Comparison of ENCODE assay signal across 1 cellular context in genomic region chr7:99374121-99375064, GRCh38.
TF ChIP-seq lines count a peak whose summit lies in the region.

Gene ARPC1B (plus strand): TSS chr7:99374730. CDS start chr7:99385715, 10,985 bp downstream.

TF ChIP-seq in H1, 55 proteins besides CTCF, POLR2A, EP300 and RAD21 (continued from another document):
- TF ChIP-seq E2F6 (IDR thresholded peaks at IDR 0.05) (0 out of 2 replicates have a peak, but pooled peaks have one; percentile 12), YY1 (IDR thresholded peaks at IDR 0.05; ENCODE audit: low read depth, low read length) (no peak), MAX (IDR thresholded peaks at IDR 0.05) (peak; percentile 21), POLR2AphosphoS5 (IDR thresholded peaks at IDR 0.05; ENCODE audit: low read depth, low read length) (peak; percentile 24; the same call in 1 of the 2 replicates), GTF2F1 (IDR thresholded peaks at IDR 0.05; ENCODE audit: borderline replicate concordance, low read depth, low read length) (no peak), HDAC2 (IDR thresholded peaks at IDR 0.05; ENCODE audit: borderline replicate concordance in 1 of 2, low read depth in 2 of 2, low read length in 2 of 2) (peak in 1 of 2 experiments; percentile 7; a peak in 1 of 4 replicates), SP1 (IDR thresholded peaks at IDR 0.05; ENCODE audit: low read depth, low read length) (no peak), KDM1A (IDR thresholded peaks at IDR 0.05; ENCODE audit: borderline replicate concordance, low read length) (0 out of 2 replicates have a peak, but pooled peaks have one; percentile 14), ASH2L (IDR thresholded peaks at IDR 0.05; ENCODE audit: low read length) (peak; percentile 36), RBBP5 (IDR thresholded peaks at IDR 0.05; ENCODE audit: borderline replicate concordance, low read depth, low read length) (no peak), SIN3A (conservative IDR thresholded peaks at IDR 0.05 in 1 of 2, IDR thresholded peaks at IDR 0.05 in 1 of 2; ENCODE audit: low read depth in 1 of 2, low read length in 2 of 2) (peak in 1 of 2 experiments; percentile 59; a peak in 1 of 4 replicates), SUZ12 (IDR thresholded peaks at IDR 0.05; ENCODE audit: low read length) (peak; percentile 33; the same call in 1 of the 2 replicates), TEAD4 (IDR thresholded peaks at IDR 0.05; ENCODE audit: low read depth, low read length) (no peak)
